ENCODE assay signal across 11 cellular contexts in genomic region chr1:41670558-41670957, GRCh38.
A peak's percentile ranks its signal among the peaks of the same experiment; 100 is the strongest.
DNase-seq lines count a peak whose midpoint lies in the region; ATAC-seq and TF ChIP-seq lines count a peak whose summit lies in the region.
"Had no signal": no experiment of that assay in that cellular context is flagged by ENCODE, and none has a peak within 500 bp of the region (broad histone marks: within the 10 kb centered on the region; RNA-seq: fewer than 3 reads in every experiment).

No MANE protein-coding gene starts in this region.

- intact Hi-C loops in activated naive CD4-positive, alpha-beta T cell treated with anti-CD3 and anti-CD28 coated beads for 36 hours (cut with micrococcal nuclease), result no loop called here

- H2BK5ac ChIP-seq in neuronal stem cell (ENCODE audit: low read length), result no peak overlapping the region

- 81% methylated on average over 4 of the region's 4 CpGs; no CpG with 5 or more reads in 1 of the 2 experiments for WGBS in endodermal cell (ENCODE audit: insufficient coverage in 1 of 2, insufficient read length in 1 of 2), 2 experiments
- no CpG with 5 or more reads among the region's 4 CpGs for WGBS in neuronal stem cell (ENCODE audit: extremely low coverage in 2 of 2, insufficient read length in 2 of 2, insufficient replicate concordance in 1 of 2), 2 donors

- H3K79me1 ChIP-seq in neuronal stem cell (ENCODE audit: low read depth, low read length), result no peaks in the 10 kb centered on the region

- H3K9ac ChIP-seq in subcutaneous abdominal adipose tissue (ENCODE audit: low read length in 5 of 5) (peak overlapping the region in 1 of 5 donors; percentile 35), endodermal cell (ENCODE audit: extremely low read depth, low read length, poor library complexity, severe bottlenecking) (no peak overlapping the region), neuronal stem cell (ENCODE audit: low read depth, low read length, poor library complexity) (no peak overlapping the region)

- H3K4me1 Mint-ChIP-seq in activated naive CD4-positive, alpha-beta T cell treated with anti-CD3 and anti-CD28 coated beads for 36 hours (ENCODE audit: low read depth), result peaks cover 97% of the 10 kb centered on the region
- peaks cover 100% of the 10 kb centered on the region for H3K4me1 Mint-ChIP-seq in activated CD4-positive, alpha-beta memory T cell treated with anti-CD3 and anti-CD28 coated beads, Interleukin-2, amount 10 ng/mL, durations not matched to agents 7 days and 5 days
- H3K4me1 Mint-ChIP-seq in endodermal cell, result peaks cover 22% of the 10 kb centered on the region

- H3K27me3 Mint-ChIP-seq in activated naive CD4-positive, alpha-beta T cell treated with anti-CD3 and anti-CD28 coated beads for 36 hours (ENCODE audit: low read depth), result no peaks in the 10 kb centered on the region
- no peaks in the 10 kb centered on the region for H3K27me3 Mint-ChIP-seq in activated CD4-positive, alpha-beta memory T cell treated with anti-CD3 and anti-CD28 coated beads, Interleukin-2, amount 10 ng/mL, durations not matched to agents 7 days and 5 days
- peaks cover 14% of the 10 kb centered on the region for H3K27me3 Mint-ChIP-seq in endodermal cell (ENCODE audit: insufficient read depth)

- no peaks in the 10 kb centered on the region for H3K9me3 ChIP-seq in subcutaneous abdominal adipose tissue (ENCODE audit: control insufficient read depth in 5 of 5, low read length in 5 of 5)
- H3K9me3 ChIP-seq in endodermal cell (ENCODE audit: control insufficient read depth, low read length), result no peaks in the 10 kb centered on the region
- H3K9me3 ChIP-seq in neuronal stem cell (replicated peaks in 1 of 2; ENCODE audit: control insufficient read depth in 2 of 2, insufficient read depth in 1 of 2, low read depth in 1 of 2, low read length in 2 of 2), result peaks cover 0 to 1% of the 10 kb centered on the region in 2 donors

- H3K27ac ChIP-seq in foreskin keratinocyte (no peak overlapping the region), subcutaneous abdominal adipose tissue (ENCODE audit: low read depth, low read length) (peak overlapping the region; percentile 54), endodermal cell (ENCODE audit: low read depth, low read length) (no peak overlapping the region), neuronal stem cell (replicated peaks; ENCODE audit: low read length) (no peak overlapping the region)

- H2AFZ ChIP-seq in neuronal stem cell (ENCODE audit: low read length), result no peak overlapping the region

- H4K91ac ChIP-seq in neuronal stem cell (ENCODE audit: low read depth, low read length, poor library complexity), result no peak overlapping the region

- no peak overlapping the region for H2BK15ac ChIP-seq in neuronal stem cell (ENCODE audit: low read length)

- no peak overlapping the region for H4K8ac ChIP-seq in neuronal stem cell (ENCODE audit: low read depth, low read length)

- H3K18ac ChIP-seq in neuronal stem cell (ENCODE audit: low read length), result no peak overlapping the region

- DNase-seq in activated naive CD4-positive, alpha-beta T cell treated with anti-CD3 and anti-CD28 coated beads for 36 hours, result peak; percentile 38
- no peak for DNase-seq in activated naive CD4-positive, alpha-beta T cell (lab: John Stamatoyannopoulos, UW)
- DNase-seq in activated CD4-positive, alpha-beta memory T cell treated with anti-CD3 and anti-CD28 coated beads, Interleukin-2, amount 10 ng/mL, durations not matched to agents 7 days and 5 days, result no peak
- DNase-seq in foreskin keratinocyte (peak; percentile 65 to 82), endodermal cell (no peak), neuronal stem cell (ENCODE audit: low spot score) (no peak), mucosa of gallbladder (ENCODE audit: low spot score) (no peak)
- DNase-seq: Calu3, NCI-H1048, SW 1271 had no signal

- H3K4me1 ChIP-seq in foreskin keratinocyte (peaks cover 48% of the 10 kb centered on the region), subcutaneous abdominal adipose tissue (ENCODE audit: control insufficient read depth in 5 of 5, insufficient read depth in 5 of 5, low read length in 5 of 5) (peaks cover 2 to 31% (median 23%) of the 10 kb centered on the region in 5 donors), endodermal cell (ENCODE audit: control insufficient read depth, insufficient read depth, low read length) (peaks cover 8% of the 10 kb centered on the region), neuronal stem cell (ENCODE audit: control insufficient read depth in 2 of 2, insufficient read depth in 1 of 2, low read depth in 1 of 2, low read length in 2 of 2) (peaks cover 7 to 14% of the 10 kb centered on the region in 2 donors)

- H3K4me3 Mint-ChIP-seq in activated naive CD4-positive, alpha-beta T cell treated with anti-CD3 and anti-CD28 coated beads for 36 hours, result no peak overlapping the region
- H3K4me3 Mint-ChIP-seq in activated CD4-positive, alpha-beta memory T cell treated with anti-CD3 and anti-CD28 coated beads, Interleukin-2, amount 10 ng/mL, durations not matched to agents 7 days and 5 days, result no peak overlapping the region
- H3K4me3 Mint-ChIP-seq in endodermal cell, result no peak overlapping the region

- ATAC-seq in foreskin keratinocyte, result peak; percentile 62

- TF ChIP-seq CTCF in foreskin keratinocyte (conservative IDR thresholded peaks at IDR 0.05), result no peak
- TF ChIP-seq CTCF in endodermal cell (conservative IDR thresholded peaks at IDR 0.05), result no peak

- CTCF ChIA-PET in activated naive CD4-positive, alpha-beta T cell treated with anti-CD3 and anti-CD28 coated beads for 36 hours (lab: Charles Lee), result no interaction called here
- CTCF ChIA-PET in activated CD4-positive, alpha-beta memory T cell treated with anti-CD3 and anti-CD28 coated beads, Interleukin-2, amount 10 ng/mL, durations not matched to agents 7 days and 5 days (lab: Charles Lee), result no interaction called here

- H2BK120ac ChIP-seq in neuronal stem cell (ENCODE audit: low read depth, low read length), result no peak overlapping the region

- H3K27me3 ChIP-seq in foreskin keratinocyte (no peaks in the 10 kb centered on the region), subcutaneous abdominal adipose tissue (ENCODE audit: control insufficient read depth in 5 of 5, insufficient read depth in 4 of 5, low read length in 5 of 5) (no peaks in the 10 kb centered on the region), endodermal cell (ENCODE audit: control insufficient read depth, insufficient read depth, low read length, poor library complexity, severe bottlenecking) (no peaks in the 10 kb centered on the region), neuronal stem cell (ENCODE audit: control insufficient read depth in 3 of 3, insufficient read depth in 3 of 3, low read depth in 1 of 3, low read length in 3 of 3) (peaks cover 0 to 11% (median 0%) of the 10 kb centered on the region in 3 experiments)

- no peak overlapping the region for H3K4me2 ChIP-seq in neuronal stem cell (ENCODE audit: insufficient read depth, low read length, poor library complexity, severe bottlenecking)

- peak overlapping the region; percentile 70 for H3K27ac Mint-ChIP-seq in activated naive CD4-positive, alpha-beta T cell treated with anti-CD3 and anti-CD28 coated beads for 36 hours
- peak overlapping the region; percentile 55 for H3K27ac Mint-ChIP-seq in activated CD4-positive, alpha-beta memory T cell treated with anti-CD3 and anti-CD28 coated beads, Interleukin-2, amount 10 ng/mL, durations not matched to agents 7 days and 5 days
- no peak overlapping the region for H3K27ac Mint-ChIP-seq in endodermal cell

- H2BK12ac ChIP-seq in neuronal stem cell (ENCODE audit: low read length), result no peak overlapping the region

- POLR2A ChIA-PET in activated CD4-positive, alpha-beta memory T cell treated with anti-CD3 and anti-CD28 coated beads, Interleukin-2, amount 10 ng/mL, durations not matched to agents 7 days and 5 days (lab: Charles Lee), result interaction anchor here (0.6 to 4.9 kb wide), 2 partner anchors 13 to 50 kb away, joined by 3 to 88 read pairs; no protein-coding TSS in a partner anchor

- H3K36me3 Mint-ChIP-seq in activated naive CD4-positive, alpha-beta T cell treated with anti-CD3 and anti-CD28 coated beads for 36 hours (ENCODE audit: low read depth), result no peaks in the 10 kb centered on the region
- H3K36me3 Mint-ChIP-seq in activated CD4-positive, alpha-beta memory T cell treated with anti-CD3 and anti-CD28 coated beads, Interleukin-2, amount 10 ng/mL, durations not matched to agents 7 days and 5 days (ENCODE audit: low read depth), result peaks cover 8% of the 10 kb centered on the region
- no peaks in the 10 kb centered on the region for H3K36me3 Mint-ChIP-seq in endodermal cell (ENCODE audit: low read depth)

- no peaks in the 10 kb centered on the region for H3K9me3 Mint-ChIP-seq in activated naive CD4-positive, alpha-beta T cell treated with anti-CD3 and anti-CD28 coated beads for 36 hours
- no peaks in the 10 kb centered on the region for H3K9me3 Mint-ChIP-seq in activated CD4-positive, alpha-beta memory T cell treated with anti-CD3 and anti-CD28 coated beads, Interleukin-2, amount 10 ng/mL, durations not matched to agents 7 days and 5 days
- H3K9me3 Mint-ChIP-seq in endodermal cell, result no peaks in the 10 kb centered on the region

- H3K4ac ChIP-seq in neuronal stem cell (ENCODE audit: low read length), result no peak overlapping the region

- H3K36me3 ChIP-seq in subcutaneous abdominal adipose tissue (ENCODE audit: control insufficient read depth in 5 of 5, insufficient read depth in 5 of 5, low read length in 5 of 5) (no peaks in the 10 kb centered on the region), endodermal cell (ENCODE audit: control insufficient read depth, insufficient read depth, low read length) (no peaks in the 10 kb centered on the region), neuronal stem cell (replicated peaks in 1 of 2; ENCODE audit: control insufficient read depth in 2 of 2, insufficient read depth in 2 of 2, low read length in 2 of 2) (no peaks in the 10 kb centered on the region)

- H3K14ac ChIP-seq in neuronal stem cell (ENCODE audit: low read length), result no peak overlapping the region

- H3K4me3 ChIP-seq in subcutaneous abdominal adipose tissue (ENCODE audit: low read depth in 1 of 5, low read length in 5 of 5) (no peak overlapping the region), endodermal cell (ENCODE audit: low read length) (no peak overlapping the region), neuronal stem cell (ENCODE audit: low read length in 2 of 2) (no peak overlapping the region)

- H2AK5ac ChIP-seq in neuronal stem cell (ENCODE audit: low read depth, low read length), result no peak overlapping the region

- no peak overlapping the region for H3K23ac ChIP-seq in neuronal stem cell (ENCODE audit: low read depth, low read length, poor library complexity)

Comparison
In these comparisons a context has a peak if more than half of its experiments do, and no peak if none do; other contexts are left out.
1. DNase-seq: peak in activated naive CD4-positive, alpha-beta T cell treated with anti-CD3 and anti-CD28 coated beads for 36 hours (single experiment) and foreskin keratinocyte (2 of 2); none in activated naive CD4-positive, alpha-beta T cell (0 of 4), activated CD4-positive, alpha-beta memory T cell treated with anti-CD3 and anti-CD28 coated beads, Interleukin-2, amount 10 ng/mL, durations not matched to agents 7 days and 5 days (single experiment), endodermal cell (single experiment), neuronal stem cell (single experiment) and mucosa of gallbladder (single experiment).